7 cellular contexts compared by ENCODE assay signal in genomic region chr2:206086683-206087350, GRCh38. TPM values are rescaled to one million over a fixed set of nuclear protein-coding genes. Genes with fewer than 3 reads are reported as not detected.
A peak's percentile ranks its signal among the peaks of the same experiment; 100 is the strongest.
DNase-seq lines count a peak whose midpoint lies in the region; ATAC-seq and TF ChIP-seq lines count a peak whose summit lies in the region.

No MANE protein-coding gene starts in this region.

- H3K27ac ChIP-seq in GM23248, result peak overlapping the region; percentile 96
- H3K27ac ChIP-seq in mammary epithelial cell (ENCODE audit: insufficient read depth, low read depth, low read length), result peak overlapping the region; percentile 84
- peak overlapping the region; percentile 99 for H3K27ac ChIP-seq in lower lobe of right lung

- dilution Hi-C loops in mammary epithelial cell (cut with HindIII; ENCODE audit: low sequenced_read_pairs), result no loop called here

- ATAC-seq in lower lobe of right lung (no peak), HG03097 (IDR thresholded peaks at IDR 0.05; ENCODE audit: low FRiP score, unreplicated experiment) (no peak)

- BruUV-seq in mammary epithelial cell (replicated peaks; lab: Mats Ljungman, UMichigan), result no TSS peak

- H3K79me2 ChIP-seq in GM23248 (ENCODE audit: insufficient read depth) (peaks cover 75% of the 10 kb centered on the region), mammary epithelial cell (ENCODE audit: insufficient read depth, low read length) (peaks cover 57% of the 10 kb centered on the region)

- H3K4me2 ChIP-seq in GM23248 (ENCODE audit: unreplicated experiment) (peak overlapping the region; percentile 95), mammary epithelial cell (ENCODE audit: insufficient read depth, low read depth, low read length) (peak overlapping the region; percentile 98)

- in situ Hi-C loops in GM23248 (cut with MboI), result no loop called here
- in situ Hi-C loops in mammary epithelial cell (cut with MboI; ENCODE audit: low sequenced_read_pairs in 2 of 2), result no loop called here

- intact Hi-C loops in mammary epithelial cell (cut with micrococcal nuclease), result no loop called here
- intact Hi-C loops in lower lobe of right lung (cut with DNase I), result no loop called here

- H3K4me3 Mint-ChIP-seq in type B pancreatic cell, result peak overlapping the region; percentile 99

- WGBS in GM23248 (ENCODE audit: low coverage in 1 of 2, low lambda C conversion rate in 2 of 2, missing lambda C conversion rate in 2 of 2), 2 experiments, result 0% methylated on average over 4 of the region's 4 CpGs
- WGBS in mammary epithelial cell (ENCODE audit: low coverage, missing lambda C conversion rate), result 2% methylated on average over 4 of the region's 4 CpGs

- TF ChIP-seq CTCF in mammary epithelial cell (conservative IDR thresholded peaks at IDR 0.05 in 1 of 2, IDR thresholded peaks at IDR 0.05 in 1 of 2; ENCODE audit: extremely low read depth in 1 of 2, insufficient read depth in 1 of 2, low read depth in 1 of 2, low read length in 2 of 2), result no peak
- no peak for TF ChIP-seq CTCF in lower lobe of right lung (IDR thresholded peaks at IDR 0.05)
- TF ChIP-seq CTCF in type B pancreatic cell (conservative IDR thresholded peaks at IDR 0.05), result no peak

- CTCF ChIA-PET in mammary epithelial cell (lab: Charles Lee; ENCODE audit: low non-redundant PET), result interaction anchor here (0.6 kb wide), 1 partner anchor 73 kb away, joined by 3 read pairs; the partner anchor contains the start of genes EEF1B2 and NDUFS1

- no peaks in the 10 kb centered on the region for H3K27me3 ChIP-seq in GM23248 (replicated peaks; ENCODE audit: insufficient read depth)
- no peaks in the 10 kb centered on the region for H3K27me3 ChIP-seq in mammary epithelial cell (ENCODE audit: insufficient read depth, low read length)
- no peaks in the 10 kb centered on the region for H3K27me3 ChIP-seq in lower lobe of right lung (ENCODE audit: low read depth)

- H3K9me3 ChIP-seq in GM23248 (ENCODE audit: low read depth) (no peaks in the 10 kb centered on the region), mammary epithelial cell (replicated peaks; ENCODE audit: insufficient read depth, low read length) (no peaks in the 10 kb centered on the region), lower lobe of right lung (no peaks in the 10 kb centered on the region)

- H3K27me3 Mint-ChIP-seq in type B pancreatic cell, result no peaks in the 10 kb centered on the region

- peak overlapping the region; percentile 92 for H2AFZ ChIP-seq in GM23248
- peak overlapping the region; percentile 59 for H2AFZ ChIP-seq in mammary epithelial cell (ENCODE audit: low read depth, low read length)

- no peaks in the 10 kb centered on the region for H3K9me3 Mint-ChIP-seq in type B pancreatic cell

- H3K36me3 ChIP-seq in GM23248 (ENCODE audit: low read depth) (no peaks in the 10 kb centered on the region), mammary epithelial cell (ENCODE audit: insufficient read depth, low read length) (no peaks in the 10 kb centered on the region), lower lobe of right lung (peaks cover 5% of the 10 kb centered on the region)

- H3K9me2 ChIP-seq in GM23248 (ENCODE audit: insufficient read depth), result no peaks in the 10 kb centered on the region

- H4K20me1 ChIP-seq in GM23248 (ENCODE audit: insufficient read depth) (no peaks in the 10 kb centered on the region), mammary epithelial cell (ENCODE audit: insufficient read depth, low read length) (no peaks in the 10 kb centered on the region)

- peak; percentile 35 for DNase-seq in GM23248
- peak; percentile 45 for DNase-seq in NCI-H526 treated with DMSO at 0.1 percent for 48 hours (lab: John Stamatoyannopoulos, UW)
- no peak for DNase-seq in mammary epithelial cell
- DNase-seq in lower lobe of right lung, result no peak
- DNase-seq in type B pancreatic cell (ENCODE audit: extremely low spot score, unreplicated experiment), result no peak
- no peak for DNase-seq in kidney glomerular epithelial cell (lab: John Stamatoyannopoulos, UW)

- H3K4me1 Mint-ChIP-seq in type B pancreatic cell (ENCODE audit: unreplicated experiment), result peaks cover 22% of the 10 kb centered on the region

- 0 out of 2 replicates have a peak, but pooled peaks cover 19% of the 10 kb centered on the region for H3K4me1 ChIP-seq in GM23248 (ENCODE audit: insufficient read depth)
- peaks cover 5% of the 10 kb centered on the region for H3K4me1 ChIP-seq in mammary epithelial cell (ENCODE audit: insufficient read depth, low read length)
- H3K4me1 ChIP-seq in lower lobe of right lung, result peaks cover 30% of the 10 kb centered on the region

- H3K9ac ChIP-seq in GM23248 (peak overlapping the region; percentile 97), mammary epithelial cell (ENCODE audit: insufficient read depth, low read length) (peak overlapping the region; percentile 91)

- peaks cover 40% of the 10 kb centered on the region for H3F3A ChIP-seq in GM23248 (ENCODE audit: insufficient read depth)

- peaks cover 8% of the 10 kb centered on the region for H3K36me3 Mint-ChIP-seq in type B pancreatic cell

- H3K4me3 ChIP-seq in GM23248 (peak overlapping the region; percentile 92), mammary epithelial cell (replicated peaks in 1 of 3; ENCODE audit: insufficient read depth in 1 of 3, low read depth in 2 of 3, low read length in 3 of 3) (peak overlapping the region; percentile 77), lower lobe of right lung (peak overlapping the region; percentile 84)

- peak overlapping the region; percentile 100 for H3K27ac Mint-ChIP-seq in type B pancreatic cell

RNA-seq across cellular contexts. Expression of gene INO80D, which starts 0.8 kb away (rescaled TPM):
- total RNA-seq in GM23248 (2014; rRNA removed; shearing (Covaris generic)), result 4.7 and 4.8 TPM in 2 replicates
- polyA plus RNA-seq in GM23248 (2016; fragmentation: Nextera tagmentation; extraction: Ambion mirVana) (3.0 and 3.4 TPM in 2 replicates), mammary epithelial cell (5.9 TPM)
- total RNA-seq in mammary epithelial cell (10 to 100 TPM; 12.7 to 17.7 TPM), lower lobe of right lung (26.0 TPM), type B pancreatic cell (ENCODE audit: low replicate concordance) (20.4 and 21.0 TPM in 2 replicates)
- 33.6 TPM for polyA minus RNA-seq in mammary epithelial cell

Comparison
In these comparisons a context has a peak if more than half of its experiments do, and no peak if none do; other contexts are left out.
1. DNase-seq: peak in GM23248 (single experiment) and NCI-H526 treated with DMSO at 0.1 percent for 48 hours (single experiment); none in mammary epithelial cell (single experiment), lower lobe of right lung (single experiment), type B pancreatic cell (single experiment) and kidney glomerular epithelial cell (single experiment).
2. Peak in every context shown above with its lines, with median percentiles within 50 percentile points of each other: H3K27ac ChIP-seq and H3K4me3 ChIP-seq.